Comparison of ENCODE assay signal across 9 cellular contexts in genomic region chr1:170670751-170671628, GRCh38. TPM values are rescaled to one million over a fixed set of nuclear protein-coding genes. Genes with fewer than 3 reads are reported as not detected.
DNase-seq lines count a peak whose midpoint lies in the region; ATAC-seq and TF ChIP-seq lines count a peak whose summit lies in the region.
"Had no signal": no experiment of that assay in that cellular context is flagged by ENCODE, and none has a peak within 500 bp of the region (broad histone marks: within the 10 kb centered on the region; RNA-seq: fewer than 3 reads in every experiment).

No MANE protein-coding gene starts in this region.

- intact Hi-C loops in activated CD4-positive, alpha-beta T cell treated with anti-CD3 and anti-CD28 coated beads, Interleukin-2, amount 10 ng/mL, durations not matched to agents 24 days and 14 days (cut with micrococcal nuclease) = loop anchor here (5.0 kb wide), 1 partner anchor 256 kb away; no protein-coding TSS in a partner anchor
- intact Hi-C loops in left lung (cut with DNase I) = no loop called here

- peaks cover 10% of the 10 kb centered on the region for H3K4me1 Mint-ChIP-seq in activated CD4-positive, alpha-beta T cell treated with anti-CD3 and anti-CD28 coated beads, Interleukin-2, amount 10 ng/mL, durations not matched to agents 24 days and 14 days
- peaks cover 43% of the 10 kb centered on the region for H3K4me1 Mint-ChIP-seq in brain

- no peak overlapping the region for H3K4me3 ChIP-seq in left lung
- peak overlapping the region; percentile 33 for H3K4me3 ChIP-seq in thoracic aorta

- H3K4me3 Mint-ChIP-seq in activated CD4-positive, alpha-beta T cell treated with anti-CD3 and anti-CD28 coated beads, Interleukin-2, amount 10 ng/mL, durations not matched to agents 24 days and 14 days = no peak overlapping the region
- peak overlapping the region in 3 of 5 experiments; percentile 52 to 86 (median 70) for H3K4me3 Mint-ChIP-seq in brain

- peak; percentile 76 for ATAC-seq in left lung
- no peak for ATAC-seq in thoracic aorta (ENCODE audit: insufficient number of reproducible peaks, low FRiP score, low read depth)
- ATAC-seq in HG03469 (IDR thresholded peaks at IDR 0.05; ENCODE audit: unreplicated experiment) = no peak

- peaks cover 3% of the 10 kb centered on the region for H3K36me3 Mint-ChIP-seq in activated CD4-positive, alpha-beta T cell treated with anti-CD3 and anti-CD28 coated beads, Interleukin-2, amount 10 ng/mL, durations not matched to agents 24 days and 14 days (ENCODE audit: low read depth)
- peaks cover 14% of the 10 kb centered on the region for H3K36me3 Mint-ChIP-seq in brain

- peaks cover 12% of the 10 kb centered on the region for H3K9me3 Mint-ChIP-seq in activated CD4-positive, alpha-beta T cell treated with anti-CD3 and anti-CD28 coated beads, Interleukin-2, amount 10 ng/mL, durations not matched to agents 24 days and 14 days
- peaks cover 0 to 17% (median 3%) of the 10 kb centered on the region in 5 experiments for H3K9me3 Mint-ChIP-seq in brain

- H3K27me3 ChIP-seq in left lung (peaks cover 47 to 86% of the 10 kb centered on the region in 2 donors), thoracic aorta (replicated peaks; ENCODE audit: insufficient read depth) (no peaks in the 10 kb centered on the region)

- TF ChIP-seq CTCF in brain (conservative IDR thresholded peaks at IDR 0.05) = peak; percentile 69 to 94
- peak; percentile 44 to 47 for TF ChIP-seq CTCF in left lung (IDR thresholded peaks at IDR 0.05)
- peak; percentile 59 for TF ChIP-seq CTCF in thoracic aorta (IDR thresholded peaks at IDR 0.05)

- H3K4me1 ChIP-seq in left lung = no peaks in the 10 kb centered on the region
- peaks cover 12 to 39% of the 10 kb centered on the region in 2 donors for H3K4me1 ChIP-seq in thoracic aorta (ENCODE audit: control insufficient read depth in 1 of 2, low read depth in 2 of 2)

- peak overlapping the region in 1 of 2 donors; percentile 27 for H3K27ac ChIP-seq in left lung
- peak overlapping the region in 1 of 2 donors; percentile 49 for H3K27ac ChIP-seq in thoracic aorta

- DNase-seq in activated CD4-positive, alpha-beta T cell treated with anti-CD3 and anti-CD28 coated beads, Interleukin-2, amount 10 ng/mL, durations not matched to agents 24 days and 14 days = peak; percentile 74
- DNase-seq in activated CD4-positive, alpha-beta T cell treated with anti-CD3 and anti-CD28 coated beads for 4 hours = no peak
- DNase-seq in left lung = peak; percentile 34 to 76
- DNase-seq in thoracic aorta (ENCODE audit: low spot score) = no peak
- no peak for DNase-seq in activated gamma-delta T cell (lab: John Stamatoyannopoulos, UW)
- DNase-seq in DMS53 treated with DMSO at 0.1 percent for 48 hours (lab: John Stamatoyannopoulos, UW; ENCODE audit: unreplicated experiment) = no peak

- H3K27me3 Mint-ChIP-seq in activated CD4-positive, alpha-beta T cell treated with anti-CD3 and anti-CD28 coated beads, Interleukin-2, amount 10 ng/mL, durations not matched to agents 24 days and 14 days = peaks cover 78% of the 10 kb centered on the region
- H3K27me3 Mint-ChIP-seq in brain = peaks cover 94% of the 10 kb centered on the region

- no peaks in the 10 kb centered on the region for H3K36me3 ChIP-seq in left lung
- no peaks in the 10 kb centered on the region for H3K36me3 ChIP-seq in thoracic aorta

- no peak overlapping the region for H3K27ac Mint-ChIP-seq in activated CD4-positive, alpha-beta T cell treated with anti-CD3 and anti-CD28 coated beads, Interleukin-2, amount 10 ng/mL, durations not matched to agents 24 days and 14 days
- H3K27ac Mint-ChIP-seq in brain = peak overlapping the region in 2 of 5 experiments; percentile 28 to 38
- H3K27ac Mint-ChIP-seq: CD4-positive, CD25-positive, alpha-beta regulatory T cell had no signal

- no peaks in the 10 kb centered on the region for H3K9me3 ChIP-seq in left lung
- H3K9me3 ChIP-seq in thoracic aorta = no peaks in the 10 kb centered on the region

RNA-seq across cellular contexts. Expression of gene PRRX1, which starts 7.1 kb away (rescaled TPM):
- total RNA-seq in activated CD4-positive, alpha-beta T cell treated with anti-CD3 and anti-CD28 coated beads, Interleukin-2, amount 10 ng/mL, durations not matched to agents 24 days and 14 days = not detected in 2 replicates
- 2.5 TPM for polyA plus RNA-seq in brain (ENCODE audit: insufficient read depth, low read depth, low replicate concordance)
- total RNA-seq in left lung (10 to 100 TPM; 64.4 to 79.6 TPM), thoracic aorta (100 to 1,000 TPM in 1 of 2 donors, 10 to 100 TPM in 1; 66.6 to 171 TPM)
- total RNA-seq: CD4-positive, CD25-positive, alpha-beta regulatory T cell had no signal

Comparison
In these comparisons a context has a peak if more than half of its experiments do, and no peak if none do; other contexts are left out.
1. DNase-seq: peak in activated CD4-positive, alpha-beta T cell treated with anti-CD3 and anti-CD28 coated beads, Interleukin-2, amount 10 ng/mL, durations not matched to agents 24 days and 14 days (single experiment) and left lung (2 of 2); none in activated CD4-positive, alpha-beta T cell treated with anti-CD3 and anti-CD28 coated beads for 4 hours (0 of 2), thoracic aorta (single experiment), activated gamma-delta T cell (single experiment) and DMS53 treated with DMSO at 0.1 percent for 48 hours (single experiment).
2. RNA of gene PRRX1, which starts 7.1 kb away (total RNA-seq): 66.6 to 171 TPM in thoracic aorta and 64.4 to 79.6 TPM in left lung; not detected in activated CD4-positive, alpha-beta T cell treated with anti-CD3 and anti-CD28 coated beads, Interleukin-2, amount 10 ng/mL, durations not matched to agents 24 days and 14 days; every median in the first group is over 10 times any median in the second.
3. Peak in every context shown above with its lines, with median percentiles within 50 percentile points of each other: CTCF ChIP-seq.